Comparison of ENCODE assay signal across 10 cellular contexts in the genomic region with DNA sequence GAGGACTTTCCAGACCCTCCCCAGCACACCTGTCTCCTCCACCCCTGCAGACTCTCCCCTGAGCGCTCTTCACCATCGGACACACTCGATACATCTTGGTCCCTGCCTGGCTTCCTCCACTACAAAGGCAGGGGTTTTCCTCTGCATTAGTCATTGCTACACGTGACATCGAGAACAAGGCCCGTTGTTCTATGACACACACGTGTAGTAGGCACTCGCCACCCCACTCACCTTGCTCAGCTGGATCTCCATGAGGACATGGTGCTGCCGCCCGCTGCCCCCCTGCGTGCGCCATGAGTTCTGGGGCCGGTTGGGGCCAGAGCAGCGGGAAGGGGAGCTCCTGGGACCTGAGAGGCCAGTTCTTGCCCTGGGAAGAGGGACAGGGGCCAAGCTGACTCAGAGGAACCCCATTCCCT. TPM values are rescaled to one million over a fixed set of nuclear protein-coding genes. Genes with fewer than 3 reads are reported as not detected.
A peak's percentile ranks its signal among the peaks of the same experiment; 100 is the strongest.
DNase-seq lines count a peak whose midpoint lies in the region; ATAC-seq and TF ChIP-seq lines count a peak whose summit lies in the region.
"Had no signal": no experiment of that assay in that cellular context is flagged by ENCODE, and none has a peak within 500 bp of the region (broad histone marks: within the 10 kb centered on the region; RNA-seq: fewer than 3 reads in every experiment).

No MANE protein-coding gene starts in this region.

- H3K36me3 ChIP-seq in mucosa of descending colon (ENCODE audit: low read depth) (peaks cover 7% of the 10 kb centered on the region), SJCRH30 (no peaks in the 10 kb centered on the region), trophoblast cell (ENCODE audit: control insufficient read depth in 1 of 2, insufficient read depth in 2 of 2, low read length in 2 of 2) (peaks cover 76 to 78% of the 10 kb centered on the region in 2 experiments)

- no peak overlapping the region for H2BK12ac ChIP-seq in trophoblast cell (ENCODE audit: low read length)

- H3K4ac ChIP-seq in trophoblast cell (ENCODE audit: low read depth, low read length), result no peak overlapping the region

- H3K9ac ChIP-seq in trophoblast cell (ENCODE audit: low read length), result no peak overlapping the region

- no peaks in the 10 kb centered on the region for H3K9me3 Mint-ChIP-seq in T-cell
- H3K9me3 Mint-ChIP-seq in activated T-helper 2 cell treated with anti-CD3 and anti-CD28 coated beads, Interferon-gamma antibody, Interleukin-2, Interleukin-4, amounts not matched to agents 10 μg/mL and 5 μg/mL and 100 μg/mL, durations not matched to agents 14 hours and 24 hours and 36 hours, result no peaks in the 10 kb centered on the region

- no peak overlapping the region for H3K27ac ChIP-seq in SJCRH30
- no peak overlapping the region for H3K27ac ChIP-seq in trophoblast cell (ENCODE audit: low read depth, low read length)

- H3K27ac Mint-ChIP-seq in T-cell, result peak overlapping the region; percentile 77 to 80
- peak overlapping the region; percentile 85 for H3K27ac Mint-ChIP-seq in activated T-helper 2 cell treated with anti-CD3 and anti-CD28 coated beads, Interferon-gamma antibody, Interleukin-2, Interleukin-4, amounts not matched to agents 10 μg/mL and 5 μg/mL and 100 μg/mL, durations not matched to agents 14 hours and 24 hours and 36 hours

- H2AK5ac ChIP-seq in trophoblast cell (ENCODE audit: low read length), result no peak overlapping the region

- no peaks in the 10 kb centered on the region for H3K4me1 ChIP-seq in mucosa of descending colon (ENCODE audit: low read depth)
- no peaks in the 10 kb centered on the region for H3K4me1 ChIP-seq in SJCRH30
- H3K4me1 ChIP-seq in trophoblast cell (ENCODE audit: control insufficient read depth in 1 of 2, insufficient read depth in 2 of 2, low read length in 2 of 2), result no peaks in the 10 kb centered on the region

- H3K23ac ChIP-seq in trophoblast cell (ENCODE audit: low read length), result no peak overlapping the region

- no peak overlapping the region for H4K8ac ChIP-seq in trophoblast cell (ENCODE audit: low read depth, low read length)

- no peak overlapping the region for H3K4me2 ChIP-seq in trophoblast cell (ENCODE audit: low read length)

- DNase-seq in 8988T, result peak; percentile 48
- DNase-seq in T-cell, result peak in 32 of 34 experiments; percentile 20 to 67 (median 55)
- peak; percentile 22 for DNase-seq in activated T-helper 2 cell treated with anti-CD3 and anti-CD28 coated beads, Interferon-gamma antibody, Interleukin-2, Interleukin-4, amounts not matched to agents 10 μg/mL and 5 μg/mL and 100 μg/mL, durations not matched to agents 14 hours and 24 hours and 36 hours (ENCODE audit: low spot score)
- DNase-seq in mucosa of descending colon, result peak in 1 of 3 donors; percentile 7
- no peak for DNase-seq in SJCRH30
- DNase-seq in NCI-H2227 treated with DMSO at 0.1 percent for 48 hours (lab: John Stamatoyannopoulos, UW), result no peak
- DNase-seq in trophoblast cell, result no peak
- DNase-seq in ecto neural progenitor cell (ENCODE audit: low spot score), result no peak
- DNase-seq: NCI-H1092 treated with DMSO at 0.1 percent for 48 hours had no signal

- H3K18ac ChIP-seq in trophoblast cell (ENCODE audit: low read length), result no peak overlapping the region

- no peak overlapping the region for H3K14ac ChIP-seq in trophoblast cell (ENCODE audit: low read length)

- H3K9me3 ChIP-seq in mucosa of descending colon, result no peaks in the 10 kb centered on the region
- H3K9me3 ChIP-seq in SJCRH30 (replicated peaks), result no peaks in the 10 kb centered on the region
- H3K9me3 ChIP-seq in trophoblast cell (ENCODE audit: insufficient read depth, low read depth, low read length), result peaks cover 3% of the 10 kb centered on the region

- H3K36me3 Mint-ChIP-seq in T-cell, result peaks cover 34% of the 10 kb centered on the region
- peaks cover 29% of the 10 kb centered on the region for H3K36me3 Mint-ChIP-seq in activated T-helper 2 cell treated with anti-CD3 and anti-CD28 coated beads, Interferon-gamma antibody, Interleukin-2, Interleukin-4, amounts not matched to agents 10 μg/mL and 5 μg/mL and 100 μg/mL, durations not matched to agents 14 hours and 24 hours and 36 hours (ENCODE audit: low read depth)

- peaks cover 14 to 23% (median 19%) of the 10 kb centered on the region in 3 donors for H3K4me1 Mint-ChIP-seq in T-cell
- peaks cover 4% of the 10 kb centered on the region for H3K4me1 Mint-ChIP-seq in activated T-helper 2 cell treated with anti-CD3 and anti-CD28 coated beads, Interferon-gamma antibody, Interleukin-2, Interleukin-4, amounts not matched to agents 10 μg/mL and 5 μg/mL and 100 μg/mL, durations not matched to agents 14 hours and 24 hours and 36 hours (ENCODE audit: low read depth)

- H3K79me1 ChIP-seq in trophoblast cell (ENCODE audit: low read length), result no peaks in the 10 kb centered on the region

- CTCF ChIA-PET in T-cell (lab: Charles Lee), result interaction anchor here (0.6 to 1.0 kb wide), 5 partner anchors 12 to 508 kb away, joined by 3 to 4 read pairs (median 3); no protein-coding TSS in a partner anchor

- WGBS in trophoblast cell (ENCODE audit: extremely low coverage, insufficient coverage, insufficient read length), result no CpG with 5 or more reads among the region's 14 CpGs

- H4K12ac ChIP-seq in trophoblast cell (ENCODE audit: low read depth, low read length), result no peak overlapping the region

- no peaks in the 10 kb centered on the region for H3K27me3 Mint-ChIP-seq in T-cell
- no peaks in the 10 kb centered on the region for H3K27me3 Mint-ChIP-seq in activated T-helper 2 cell treated with anti-CD3 and anti-CD28 coated beads, Interferon-gamma antibody, Interleukin-2, Interleukin-4, amounts not matched to agents 10 μg/mL and 5 μg/mL and 100 μg/mL, durations not matched to agents 14 hours and 24 hours and 36 hours (ENCODE audit: low read depth)

- no peak overlapping the region for H4K91ac ChIP-seq in trophoblast cell (ENCODE audit: low read depth, low read length)

- ATAC-seq in T-cell (replicated peaks in 1 of 4), result peak; percentile 89 to 98 (median 96)
- ATAC-seq in mucosa of descending colon, result peak; percentile 35

- peak overlapping the region in 2 of 3 donors; percentile 11 to 28 for H3K4me3 Mint-ChIP-seq in T-cell
- no peak overlapping the region for H3K4me3 Mint-ChIP-seq in activated T-helper 2 cell treated with anti-CD3 and anti-CD28 coated beads, Interferon-gamma antibody, Interleukin-2, Interleukin-4, amounts not matched to agents 10 μg/mL and 5 μg/mL and 100 μg/mL, durations not matched to agents 14 hours and 24 hours and 36 hours (ENCODE audit: low read depth)

- H3K4me3 ChIP-seq in mucosa of descending colon, result no peak overlapping the region
- H3K4me3 ChIP-seq in SJCRH30, result no peak overlapping the region
- no peak overlapping the region for H3K4me3 ChIP-seq in trophoblast cell (ENCODE audit: low read depth, low read length)

- no peak for TF ChIP-seq CTCF in mucosa of descending colon (IDR thresholded peaks at IDR 0.05)

- intact Hi-C loops in activated T-helper 2 cell treated with anti-CD3 and anti-CD28 coated beads, Interferon-gamma antibody, Interleukin-2, Interleukin-4, amounts not matched to agents 10 μg/mL and 5 μg/mL and 100 μg/mL, durations not matched to agents 14 hours and 24 hours and 36 hours (cut with micrococcal nuclease), result no loop called here
- intact Hi-C loops in mucosa of descending colon (cut with DNase I, micrococcal nuclease), result no loop called here

- no peak overlapping the region for H2AFZ ChIP-seq in trophoblast cell (ENCODE audit: insufficient read depth, low read length, poor library complexity)

- H2BK120ac ChIP-seq in trophoblast cell (ENCODE audit: insufficient read depth, low read length, poor library complexity), result no peak overlapping the region

- H3K27me3 ChIP-seq in SJCRH30 (no peaks in the 10 kb centered on the region), trophoblast cell (ENCODE audit: insufficient read depth, low read length) (no peaks in the 10 kb centered on the region)

- H2BK5ac ChIP-seq in trophoblast cell (ENCODE audit: low read depth, low read length, poor library complexity), result no peak overlapping the region

- POLR2A ChIA-PET in T-cell (lab: Charles Lee), result interaction anchor here in 1 of 2 donors (0.6 kb wide), 1 partner anchor 15 kb away, joined by 3 read pairs; no protein-coding TSS in a partner anchor

- no peaks in the 10 kb centered on the region for H3K79me2 ChIP-seq in trophoblast cell (ENCODE audit: control insufficient read depth, insufficient read depth, low read length, poor library complexity)

RNA-seq across cellular contexts. Expression of gene ATG2A, which starts 16.7 kb away (rescaled TPM):
- 100 to 1,000 TPM in 1 of 5 donors, 10 to 100 TPM in 4; 50.9 to 165 (median 55.4) TPM for total RNA-seq in T-cell
- 20.7 and 26.1 TPM in 2 replicates for total RNA-seq in activated T-helper 2 cell treated with anti-CD3 and anti-CD28 coated beads, Interferon-gamma antibody, Interleukin-2, Interleukin-4, amounts not matched to agents 10 μg/mL and 5 μg/mL and 100 μg/mL, durations not matched to agents 14 hours and 24 hours and 36 hours
- total RNA-seq in mucosa of descending colon, result 10 to 100 TPM; 35.4 to 39.8 (median 36.6) TPM
- 6.2 and 7.4 TPM in 2 replicates for total RNA-seq in SJCRH30 (2014; rRNA removed; shearing (Covaris generic))
- 16.5 and 17.3 TPM in 2 replicates for polyA plus RNA-seq in trophoblast cell (2013)

RNA-seq across cellular contexts. Expression of gene EHD1, which starts 21.9 kb away (rescaled TPM):
- total RNA-seq in T-cell (100 to 1,000 TPM; 126 to 286 (median 269) TPM), mucosa of descending colon (10 to 100 TPM; 58.3 to 85.9 (median 81.5) TPM)
- 107 TPM in 2 replicates for total RNA-seq in activated T-helper 2 cell treated with anti-CD3 and anti-CD28 coated beads, Interferon-gamma antibody, Interleukin-2, Interleukin-4, amounts not matched to agents 10 μg/mL and 5 μg/mL and 100 μg/mL, durations not matched to agents 14 hours and 24 hours and 36 hours
- 43.4 and 45.0 TPM in 2 replicates for total RNA-seq in SJCRH30 (2014; rRNA removed; shearing (Covaris generic))
- 138 and 148 TPM in 2 replicates for polyA plus RNA-seq in trophoblast cell (2013)

RNA-seq across cellular contexts. Expression of gene PPP2R5B, which starts 24.2 kb away (rescaled TPM):
- 10 to 100 TPM; 15.3 to 25.4 (median 17.2) TPM for total RNA-seq in T-cell
- 13.6 and 16.1 TPM in 2 replicates for total RNA-seq in activated T-helper 2 cell treated with anti-CD3 and anti-CD28 coated beads, Interferon-gamma antibody, Interleukin-2, Interleukin-4, amounts not matched to agents 10 μg/mL and 5 μg/mL and 100 μg/mL, durations not matched to agents 14 hours and 24 hours and 36 hours
- 10 to 100 TPM; 23.0 to 39.7 (median 23.2) TPM for total RNA-seq in mucosa of descending colon
- total RNA-seq in SJCRH30 (2014; rRNA removed; shearing (Covaris generic)), result 4.7 and 6.4 TPM in 2 replicates
- polyA plus RNA-seq in trophoblast cell (2013), result 10.5 and 11.1 TPM in 2 replicates

RNA-seq across cellular contexts. Expression of gene GPHA2, which starts 35.4 kb away (rescaled TPM):
- total RNA-seq in T-cell (under 1 TPM in 1 of 5 donors, not detected in 4; 0.90 TPM), mucosa of descending colon (not detected)
- not detected in 2 replicates for total RNA-seq in activated T-helper 2 cell treated with anti-CD3 and anti-CD28 coated beads, Interferon-gamma antibody, Interleukin-2, Interleukin-4, amounts not matched to agents 10 μg/mL and 5 μg/mL and 100 μg/mL, durations not matched to agents 14 hours and 24 hours and 36 hours
- total RNA-seq in SJCRH30 (2014; rRNA removed; shearing (Covaris generic)), result not detected in 2 replicates
- 0.19 TPM in 1 of 2 replicates, not detected in the other for polyA plus RNA-seq in trophoblast cell (2013)
- total RNA-seq: mesenteric fat pad had no signal

RNA-seq across cellular contexts. Expression of gene CDC42BPG, which starts 55.8 kb away (rescaled TPM):
- total RNA-seq in T-cell (10 to 100 TPM in 1 of 5 donors, 1 to 10 TPM in 4; 7.4 to 10.5 (median 9.1) TPM), mucosa of descending colon (10 to 100 TPM; 24.3 to 73.1 (median 32.3) TPM)
- total RNA-seq in activated T-helper 2 cell treated with anti-CD3 and anti-CD28 coated beads, Interferon-gamma antibody, Interleukin-2, Interleukin-4, amounts not matched to agents 10 μg/mL and 5 μg/mL and 100 μg/mL, durations not matched to agents 14 hours and 24 hours and 36 hours, result 0.07 and 0.32 TPM in 2 replicates
- total RNA-seq in SJCRH30 (2014; rRNA removed; shearing (Covaris generic)), result 0.03 and 0.10 TPM in 2 replicates
- 19.4 and 20.9 TPM in 2 replicates for polyA plus RNA-seq in trophoblast cell (2013)

Comparison
In these comparisons a context has a peak if more than half of its experiments do, and no peak if none do; other contexts are left out.
1. DNase-seq: peak in 8988T (single experiment), T-cell (32 of 34) and activated T-helper 2 cell treated with anti-CD3 and anti-CD28 coated beads, Interferon-gamma antibody, Interleukin-2, Interleukin-4, amounts not matched to agents 10 μg/mL and 5 μg/mL and 100 μg/mL, durations not matched to agents 14 hours and 24 hours and 36 hours (single experiment); none in SJCRH30 (0 of 2), NCI-H2227 treated with DMSO at 0.1 percent for 48 hours (single experiment), trophoblast cell (0 of 2) and ecto neural progenitor cell (single experiment).